ENCODE assay signal across 14 cellular contexts in the genomic region with DNA sequence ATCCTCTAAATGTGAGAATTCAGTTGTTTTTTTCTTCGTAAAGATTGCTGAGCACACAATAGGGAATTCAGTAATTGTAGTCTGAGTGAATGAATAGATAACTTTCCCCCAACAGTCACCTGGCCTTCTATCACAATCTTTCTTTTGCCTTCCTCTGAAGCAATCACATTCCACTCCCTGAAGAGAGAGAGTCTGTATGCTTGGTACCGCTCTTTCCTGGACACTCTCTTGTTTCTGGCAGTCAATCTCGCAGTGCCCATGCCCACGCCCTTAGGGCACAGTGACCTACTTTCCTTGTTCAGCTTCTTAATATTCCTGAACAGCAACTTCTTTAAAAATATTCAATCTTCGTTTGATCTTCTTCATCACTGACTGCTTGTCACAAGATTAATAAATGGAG.
DNase-seq lines count a peak whose midpoint lies in the region; ATAC-seq and TF ChIP-seq lines count a peak whose summit lies in the region.
"Had no signal": no experiment of that assay in that cellular context is flagged by ENCODE, and none has a peak within 500 bp of the region (broad histone marks: within the 10 kb centered on the region; RNA-seq: fewer than 3 reads in every experiment).

No MANE protein-coding gene starts in this region.

- no peaks in the 10 kb centered on the region for H3K27me3 ChIP-seq in mammary epithelial cell (ENCODE audit: insufficient read depth, low read length)
- no peaks in the 10 kb centered on the region for H3K27me3 ChIP-seq in heart right ventricle
- H3K27me3 ChIP-seq: MG63, transverse colon had no signal

- H3K27me3 Mint-ChIP-seq in HFFc6 (ENCODE audit: insufficient read depth): no peaks in the 10 kb centered on the region; the same call in 1 of the 2 replicates

- H3K36me3 Mint-ChIP-seq in HFFc6 (ENCODE audit: low read depth): no peaks in the 10 kb centered on the region

- TF ChIP-seq CTCF in HFFc6 (IDR thresholded peaks at IDR 0.05) (no peak), mammary epithelial cell (conservative IDR thresholded peaks at IDR 0.05 in 1 of 2, IDR thresholded peaks at IDR 0.05 in 1 of 2; ENCODE audit: extremely low read depth in 1 of 2, insufficient read depth in 1 of 2, low read depth in 1 of 2, low read length in 2 of 2) (no peak), heart right ventricle (IDR thresholded peaks at IDR 0.05) (no peak)

- dilution Hi-C loops in mammary epithelial cell (cut with HindIII; ENCODE audit: low sequenced_read_pairs): no loop called here

- CTCF ChIA-PET in mammary epithelial cell (lab: Charles Lee; ENCODE audit: low non-redundant PET): no interaction called here

- H2AFZ ChIP-seq in mammary epithelial cell (ENCODE audit: low read depth, low read length): peak overlapping the region; percentile 43

- no TSS peak for BruUV-seq in mammary epithelial cell (replicated peaks; lab: Mats Ljungman, UMichigan)

- H3K4me1 Mint-ChIP-seq in HFFc6 (ENCODE audit: low read depth): peaks cover 40% of the 10 kb centered on the region

- H3K4me3 ChIP-seq in mammary epithelial cell (replicated peaks in 1 of 3; ENCODE audit: insufficient read depth in 1 of 3, low read depth in 2 of 3, low read length in 3 of 3) (no peak overlapping the region), heart right ventricle (no peak overlapping the region)
- H3K4me3 ChIP-seq: HAP-1, MG63, transverse colon had no signal

- H3K27ac ChIP-seq in mammary epithelial cell (ENCODE audit: insufficient read depth, low read depth, low read length): peak overlapping the region; percentile 98
- H3K27ac ChIP-seq in heart right ventricle: peak overlapping the region in 4 of 10 donors; percentile 3 to 69 (median 61)

- peak overlapping the region; percentile 98 for H3K27ac Mint-ChIP-seq in HFFc6

- H3K4me1 ChIP-seq in mammary epithelial cell (ENCODE audit: insufficient read depth, low read length) (peaks cover 39% of the 10 kb centered on the region), heart right ventricle (peaks cover 0 to 42% (median 25%) of the 10 kb centered on the region in 9 donors)

- no peaks in the 10 kb centered on the region for H3K36me3 ChIP-seq in mammary epithelial cell (ENCODE audit: insufficient read depth, low read length)
- H3K36me3 ChIP-seq in heart right ventricle: no peaks in the 10 kb centered on the region
- H3K36me3 ChIP-seq: HAP-1, transverse colon had no signal

- H3K9me3 ChIP-seq in mammary epithelial cell (replicated peaks; ENCODE audit: insufficient read depth, low read length) (no peaks in the 10 kb centered on the region), heart right ventricle (no peaks in the 10 kb centered on the region)
- H3K9me3 ChIP-seq: HAP-1, MG63, transverse colon had no signal

- intact Hi-C loops in mammary epithelial cell (cut with micrococcal nuclease) (loop anchor here (2.0 to 10.0 kb wide), 2 partner anchors 176 to 1628 kb away; a partner anchor contains a TSS), heart right ventricle (cut with DNase I) (no loop called here)

- peak overlapping the region; percentile 72 for H3K4me2 ChIP-seq in mammary epithelial cell (ENCODE audit: insufficient read depth, low read depth, low read length)

- peak in 7 of 8 donors; percentile 19 to 83 (median 65) for ATAC-seq in heart right ventricle

- no peak overlapping the region for H3K4me3 Mint-ChIP-seq in HFFc6

- no peaks in the 10 kb centered on the region for H3K9me3 Mint-ChIP-seq in HFFc6

- H3K79me2 ChIP-seq in mammary epithelial cell (ENCODE audit: insufficient read depth, low read length): no peaks in the 10 kb centered on the region

- 20% methylated on average over 5 of the region's 5 CpGs for WGBS in mammary epithelial cell (ENCODE audit: low coverage, missing lambda C conversion rate)
- WGBS in heart right ventricle, 2 donors: 42 to 54% methylated on average over 5 of the region's 5 CpGs

- in situ Hi-C loops in mammary epithelial cell (cut with MboI; ENCODE audit: low sequenced_read_pairs in 2 of 2): loop anchor here (10.0 to 25.0 kb wide), 2 partner anchors 172 to 699 kb away; no protein-coding TSS in a partner anchor

- H4K20me1 ChIP-seq in mammary epithelial cell (ENCODE audit: insufficient read depth, low read length): no peaks in the 10 kb centered on the region

- DNase-seq in HFFc6: no peak
- DNase-seq in mammary epithelial cell: peak; percentile 53
- DNase-seq in heart right ventricle: peak in 1 of 2 donors; percentile 5
- peak; percentile 8 for DNase-seq in pons (ENCODE audit: low spot score)
- no peak for DNase-seq in SHP77 (lab: John Stamatoyannopoulos, UW)
- no peak for DNase-seq in CD1c-positive myeloid dendritic cell (ENCODE audit: extremely low spot score)
- DNase-seq in NCI-H1092 (lab: John Stamatoyannopoulos, UW): no peak
- no peak for DNase-seq in GDM1 (lab: John Stamatoyannopoulos, UW)
- DNase-seq: GF-D8; MG63; NCI-H1694 treated with DMSO at 0.1 percent for 48 hours; stimulated activated CD4-positive, alpha-beta T cell treated with anti-CD3 and anti-CD28 coated beads, Interleukin-4, amount 100 ng/mL, for 4 hours; transverse colon had no signal

- peak overlapping the region; percentile 68 for H3K9ac ChIP-seq in mammary epithelial cell (ENCODE audit: insufficient read depth, low read length)

Comparison
In these comparisons a context has a peak if more than half of its experiments do, and no peak if none do; other contexts are left out.
1. DNase-seq: peak in mammary epithelial cell (single experiment) and pons (single experiment); none in HFFc6 (single experiment), SHP77 (0 of 2), CD1c-positive myeloid dendritic cell (single experiment), NCI-H1092 (single experiment) and GDM1 (single experiment).